Comparison of ENCODE assay signal across 7 cellular contexts in genomic region chr6:1957746-1958145, GRCh38.
"Had no signal": no experiment of that assay in that cellular context is flagged by ENCODE, and none has a peak within 500 bp of the region (broad histone marks: within the 10 kb centered on the region; RNA-seq: fewer than 3 reads in every experiment).

No MANE protein-coding gene starts in this region.

- H3K4me3 ChIP-seq: GM23248, HAP-1 had no signal

- H3K9ac ChIP-seq: GM23248 had no signal

- H3K9me3 ChIP-seq: HAP-1 had no signal

- DNase-seq: GM23248, GOT3, H7, IMR-90 had no signal

- ATAC-seq: HCT116 had no signal

- H3K36me3 ChIP-seq: HAP-1 had no signal

- H2AFZ ChIP-seq: GM23248 had no signal

- H3K4me1 ChIP-seq: HAP-1 had no signal

- H3K27ac ChIP-seq: GM23248, HL-60 had no signal
